14 cellular contexts compared by ENCODE assay signal in the genomic region with DNA sequence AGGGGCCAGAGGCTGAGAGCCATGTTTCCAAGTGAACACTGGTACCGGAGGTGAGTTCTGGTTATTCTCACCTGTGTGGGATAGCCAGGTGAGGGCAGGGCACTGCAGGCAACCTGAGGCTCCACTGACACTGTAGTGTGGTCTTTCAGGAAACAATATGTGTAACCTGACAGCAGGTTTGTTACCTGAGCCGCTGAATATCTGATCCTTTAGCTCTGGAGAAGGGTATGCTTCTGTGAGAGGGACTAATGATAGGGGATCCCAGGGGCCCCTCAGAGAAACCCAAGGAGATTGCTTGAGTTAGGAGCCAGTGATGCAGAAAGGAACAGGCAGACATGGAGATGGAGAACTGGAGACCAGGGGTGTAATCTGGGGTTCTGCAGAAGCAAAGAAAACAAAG. TPM values are rescaled to one million over a fixed set of nuclear protein-coding genes. Genes with fewer than 3 reads are reported as not detected.
DNase-seq lines count a peak whose midpoint lies in the region; ATAC-seq, FAIRE-seq and TF ChIP-seq lines count a peak whose summit lies in the region.
"Not testable (repeated sequence)": the region's sequence is repeated elsewhere in the genome, so short reads cannot be mapped to it uniquely, and the experiment has no call there.
"Had no signal": no experiment of that assay in that cellular context is flagged by ENCODE, and none has a peak within 500 bp of the region (broad histone marks: within the 10 kb centered on the region; RNA-seq: fewer than 3 reads in every experiment).

TSS of gene STRC (minus strand) at position 101 of the 400 bp plus-strand sequence. CDS start at position 23, 78 bp downstream.

- not testable (repeated sequence) for H3K27me3 Mint-ChIP-seq in GM23338 (ENCODE audit: insufficient read depth, low read depth, poor library complexity)

- not testable (repeated sequence) for TF ChIP-seq CTCF in GM23338 (conservative IDR thresholded peaks at IDR 0.05; ENCODE audit: low read depth in 2 of 2); GM12878 (IDR thresholded peaks at IDR 0.05 in 2 of 3, conservative IDR thresholded peaks at IDR 0.05 in 1 of 3; ENCODE audit: control insufficient read depth in 2 of 3, extremely low read depth in 1 of 3, insufficient read depth in 1 of 3, low read depth in 3 of 3, low read length in 3 of 3); bronchial epithelial cell (IDR thresholded peaks at IDR 0.05; ENCODE audit: insufficient read depth, low read length, severe bottlenecking); dorsolateral prefrontal cortex (IDR thresholded peaks at IDR 0.05 in 54 of 56, conservative IDR thresholded peaks at IDR 0.05 in 2 of 56; ENCODE audit: low read depth in 1 of 56, partially characterized antibody in 56 of 56); testis (IDR thresholded peaks at IDR 0.05)

- not testable (repeated sequence) for H3K27ac ChIP-seq in GM23338 (ENCODE audit: low read depth); GM12878 (ENCODE audit: control insufficient read depth, insufficient read depth); dorsolateral prefrontal cortex; testis

- ATAC-seq in GM23338: peak; percentile 49
- ATAC-seq in GM12878: not testable (repeated sequence)

- not testable (repeated sequence) for DNase-seq in GM23338 (ENCODE audit: low spot score); HTR-8/SVneo (ENCODE audit: insufficient read length, low spot score); GM12878 (ENCODE audit: low read depth, low spot score); bronchial epithelial cell (ENCODE audit: low read depth); dorsolateral prefrontal cortex; testis

- H3K27me3 ChIP-seq in GM23338 (ENCODE audit: insufficient read depth); GM12878 (replicated peaks in 1 of 2; ENCODE audit: control insufficient read depth in 2 of 2, insufficient read depth in 2 of 2, low read length in 1 of 2); bronchial epithelial cell (ENCODE audit: control insufficient read depth, insufficient read depth, low read length); dorsolateral prefrontal cortex; testis: not testable (repeated sequence)

- TF ChIP-seq EP300 in GM12878 (IDR thresholded peaks at IDR 0.05; ENCODE audit: borderline replicate concordance in 1 of 2, control insufficient read depth in 1 of 2, low read depth in 2 of 2, low read length in 2 of 2): not testable (repeated sequence)

- POLR2A ChIA-PET in GM12878 (lab: Charles Lee): not testable (repeated sequence)

- not testable (repeated sequence) for H3F3A ChIP-seq in GM23338 (replicated peaks; ENCODE audit: low read depth)

- H3K27ac Mint-ChIP-seq in GM23338: not testable (repeated sequence)

- H3K4me2 ChIP-seq in GM23338; GM12878 (ENCODE audit: control insufficient read depth, insufficient read depth): not testable (repeated sequence)

- not testable (repeated sequence) for TF ChIP-seq POLR2A in GM12878 (IDR thresholded peaks at IDR 0.05; ENCODE audit: low read depth, low read length); testis (IDR thresholded peaks at IDR 0.05)

- H3K9ac ChIP-seq in GM12878 (ENCODE audit: control insufficient read depth, insufficient read depth, low read length): not testable (repeated sequence)

- not testable (repeated sequence) for H2AFZ ChIP-seq in GM23338; GM12878 (ENCODE audit: control insufficient read depth, low read depth, low read length)

- WGBS in GM12878 (ENCODE audit: insufficient coverage, insufficient replicate concordance, low lambda C conversion rate, missing lambda C conversion rate): no CpG with 5 or more reads among the region's 2 CpGs
- WGBS in testis, 2 donors: no CpG with 5 or more reads among the region's 2 CpGs

- H3K4me3 Mint-ChIP-seq in GM23338: not testable (repeated sequence)

- H3K36me3 ChIP-seq in GM23338 (ENCODE audit: insufficient read depth); GM12878 (ENCODE audit: control insufficient read depth in 2 of 2, insufficient read depth in 2 of 2, low read length in 1 of 2); bronchial epithelial cell (ENCODE audit: control insufficient read depth, insufficient read depth, low read length); testis (ENCODE audit: low read depth, missing control alignments): not testable (repeated sequence)

- in situ Hi-C loops in GM12878 (cut with MboI): not testable (repeated sequence)

- H3K4me1 Mint-ChIP-seq in GM23338: not testable (repeated sequence)

- not testable (repeated sequence) for BruUV-seq in GM12878 (replicated peaks; lab: Mats Ljungman, UMichigan)

- H3K9me3 ChIP-seq in GM12878 (replicated peaks; ENCODE audit: control insufficient read depth, insufficient read depth, low read length); testis: not testable (repeated sequence)

- SMC1A ChIA-PET in GM12878 (lab: Charles Lee; ENCODE audit: uncharacterized antibody, unreplicated experiment): not testable (repeated sequence)

- FAIRE-seq in HTR-8/SVneo (lab: Jason Lieb, UNC) (peak; percentile 31), GM12878 (lab: Jason Lieb, UNC) (peak; percentile 92), bronchial epithelial cell (lab: Jason Lieb, UNC) (peak; percentile 28)

- TF ChIP-seq RAD21 in GM12878 (IDR thresholded peaks at IDR 0.05; ENCODE audit: insufficient read depth, low read depth, low read length): not testable (repeated sequence)

- not testable (repeated sequence) for H3K79me2 ChIP-seq in GM23338 (replicated peaks; ENCODE audit: insufficient read depth); GM12878 (ENCODE audit: control insufficient read depth, insufficient read depth, low read length)

- H3K4me3 ChIP-seq in GM23338; GM12878; bronchial epithelial cell (ENCODE audit: low read depth, low read length); dorsolateral prefrontal cortex; testis: not testable (repeated sequence)

- not testable (repeated sequence) for H3K4me1 ChIP-seq in GM23338 (ENCODE audit: insufficient read depth); GM12878 (ENCODE audit: control insufficient read depth, insufficient read depth, low read length); testis

- H3K9me2 ChIP-seq in GM23338 (ENCODE audit: insufficient read depth): not testable (repeated sequence)

- RAD21 ChIA-PET in GM12878 (lab: Charles Lee; ENCODE audit: unreplicated experiment): not testable (repeated sequence)

- H3K9me3 Mint-ChIP-seq in GM23338: not testable (repeated sequence)

- intact Hi-C loops in GM12878 (cut with micrococcal nuclease; ENCODE audit: unreplicated experiment); dorsolateral prefrontal cortex (cut with DNase I); testis (cut with DNase I; ENCODE audit: low total_unique reads): not testable (repeated sequence)

- H3K36me3 Mint-ChIP-seq in GM23338 (ENCODE audit: low read depth): not testable (repeated sequence)

- CTCF ChIA-PET in GM12878 (lab: Yijun Ruan, JAX): not testable (repeated sequence)

- not testable (repeated sequence) for H4K20me1 ChIP-seq in GM23338 (replicated peaks; ENCODE audit: insufficient read depth); GM12878 (ENCODE audit: control insufficient read depth, insufficient read depth)

RNA-seq across cellular contexts. Expression of gene STRC, which starts in this region (rescaled TPM):
- total RNA-seq in GM23338 (2014; rRNA removed; shearing (Covaris generic)): 0.19 and 0.45 TPM in 2 replicates
- 0.40 TPM in 1 of 2 replicates, not detected in the other for polyA plus RNA-seq in GM23338 (2016; fragmentation: Nextera tagmentation; extraction: Ambion mirVana)
- total RNA-seq in GM12878 (2013; cell fraction: nucleolus; rRNA removed): 11.8 and 13.3 TPM in 2 replicates
- 0.23 and 0.27 TPM in 2 replicates for total RNA-seq in GM12878 (2014; rRNA removed)
- total RNA-seq in GM12878 (2014; rRNA removed; fragmentation: Illumina TruSeq; extraction: Trizol): 0.04 and 0.14 TPM in 2 replicates
- 0.16 and 0.28 TPM in 2 replicates for total RNA-seq in GM12878 (2021)
- 0.64 TPM for polyA plus RNA-seq in GM12878 (2011; ENCODE audit: low read depth)
- 0.43 and 0.45 TPM in 2 replicates for polyA plus RNA-seq in GM12878 (2011; rRNA removed)
- polyA plus RNA-seq in GM12878 (2011; cell fraction: cytosol; rRNA removed): 0.27 and 0.35 TPM in 2 replicates
- polyA plus RNA-seq in GM12878 (2011; cell fraction: nucleus; rRNA removed): 3.8 and 4.2 TPM in 2 replicates
- polyA plus RNA-seq in GM12878 (2012): 1.4 and 1.7 TPM in 2 replicates
- polyA plus RNA-seq in GM12878 (2014; fragmentation: Illumina TruSeq; extraction: Trizol): 0.16 and 0.22 TPM in 2 replicates
- polyA plus RNA-seq in GM12878 (2014; fragmentation: Nextera tagmentation; extraction: Ambion mirVana): under 1 TPM in 1 of 2 experiments, not detected in 1; 0.10 TPM
- polyA plus RNA-seq in GM12878 (2014; rRNA removed): 0.14 and 0.38 TPM in 2 replicates
- under 1 TPM; 0.16 to 0.21 TPM for polyA plus RNA-seq in GM12878 (2016; fragmentation: Nextera tagmentation; extraction: Ambion mirVana)
- polyA minus RNA-seq in GM12878 (2011; rRNA and poly(A)+ RNA removed): 0.44 and 0.82 TPM in 2 replicates
- not detected in 2 replicates for polyA minus RNA-seq in GM12878 (2011; cell fraction: cytosol; rRNA and poly(A)+ RNA removed)
- polyA minus RNA-seq in GM12878 (2011; cell fraction: nucleus; rRNA and poly(A)+ RNA removed): 0.97 and 1.2 TPM in 2 replicates
- 0.38 and 0.53 TPM in 2 replicates for total RNA-seq in bronchial epithelial cell
- 10 to 100 TPM in 111 of 120 experiments, 1 to 10 TPM in 9; 5.8 to 38.2 (median 17.2) TPM for total RNA-seq in dorsolateral prefrontal cortex
- 10 to 100 TPM; 10.1 to 20.1 TPM for total RNA-seq in testis
- polyA plus RNA-seq in testis (ENCODE audit: insufficient read depth, low read depth, low replicate concordance): 10.6 TPM
- total RNA-seq: A172, Daoy had no signal
- polyA plus RNA-seq: AG04450; BJ; CD14-positive monocyte; CD4-positive, alpha-beta memory T cell; CD4-positive, CD25-positive, alpha-beta regulatory T cell; CD8-positive, alpha-beta memory T cell had no signal

Comparison
In these comparisons a context has a peak if more than half of its experiments do, and no peak if none do; other contexts are left out.
1. Peak in ATAC-seq in GM23338; RNA of the gene not detected or under 1 TPM.